12 cellular contexts compared by ENCODE assay signal in genomic region chr2:429575-430254, GRCh38.
DNase-seq lines count a peak whose midpoint lies in the region; ATAC-seq and TF ChIP-seq lines count a peak whose summit lies in the region.
"Had no signal": no experiment of that assay in that cellular context is flagged by ENCODE, and none has a peak within 500 bp of the region (broad histone marks: within the 10 kb centered on the region; RNA-seq: fewer than 3 reads in every experiment).

No MANE protein-coding gene starts in this region.

- peak overlapping the region; percentile 72 for H3K4me3 Mint-ChIP-seq in T-helper 2 cell treated with Interferon-gamma antibody and Interleukin-4, amounts not matched to agents 5 μg/mL and 100 μg/mL, for 36 hours
- no peak overlapping the region for H3K4me3 Mint-ChIP-seq in endothelial cell (ENCODE audit: unreplicated experiment)
- H3K4me3 Mint-ChIP-seq in stimulated activated naive CD8-positive, alpha-beta T cell treated with anti-CD3 and anti-CD28 coated beads, Interleukin-15, Interleukin-2, amounts not matched to agents 100 ng/mL and 50 ng/mL, for 24 hours, result peak overlapping the region; percentile 81
- H3K4me3 Mint-ChIP-seq: HFFc6 had no signal

- peak overlapping the region; percentile 85 for H3K27ac Mint-ChIP-seq in T-helper 2 cell treated with Interferon-gamma antibody and Interleukin-4, amounts not matched to agents 5 μg/mL and 100 μg/mL, for 36 hours
- peak overlapping the region; percentile 38 for H3K27ac Mint-ChIP-seq in endothelial cell (ENCODE audit: unreplicated experiment)
- H3K27ac Mint-ChIP-seq in stimulated activated naive CD8-positive, alpha-beta T cell treated with anti-CD3 and anti-CD28 coated beads, Interleukin-15, Interleukin-2, amounts not matched to agents 100 ng/mL and 50 ng/mL, for 24 hours, result peak overlapping the region; percentile 80
- H3K27ac Mint-ChIP-seq: HFFc6 had no signal

- H3K36me3 Mint-ChIP-seq in T-helper 2 cell treated with Interferon-gamma antibody and Interleukin-4, amounts not matched to agents 5 μg/mL and 100 μg/mL, for 36 hours (ENCODE audit: low read depth), result peaks cover 2% of the 10 kb centered on the region
- no peaks in the 10 kb centered on the region for H3K36me3 Mint-ChIP-seq in endothelial cell (ENCODE audit: low read depth, unreplicated experiment)
- no peaks in the 10 kb centered on the region for H3K36me3 Mint-ChIP-seq in stimulated activated naive CD8-positive, alpha-beta T cell treated with anti-CD3 and anti-CD28 coated beads, Interleukin-15, Interleukin-2, amounts not matched to agents 100 ng/mL and 50 ng/mL, for 24 hours (ENCODE audit: low read depth)

- DNase-seq in activated CD8-positive, alpha-beta memory T cell treated with anti-CD3 and anti-CD28 coated beads for 24 hours, result peak; percentile 64
- DNase-seq in activated CD8-positive, alpha-beta memory T cell treated with anti-CD3 and anti-CD28 coated beads, Interleukin-2, amount 50 U/mL, for 48 hours, result no peak
- no peak for DNase-seq in T-helper 2 cell treated with Interferon-gamma antibody and Interleukin-4, amounts not matched to agents 5 μg/mL and 100 μg/mL, for 36 hours (ENCODE audit: low spot score)
- no peak for DNase-seq in endothelial cell (ENCODE audit: low spot score)
- DNase-seq in NCI-H2171 treated with DMSO at 0.1 percent for 48 hours (lab: John Stamatoyannopoulos, UW), result no peak
- DNase-seq in ureter (ENCODE audit: low spot score), result no peak
- DNase-seq: HFFc6, NCI-H2081 treated with DMSO at 0.1 percent for 48 hours, occipital lobe, WERI-Rb-1 had no signal

- peaks cover 4% of the 10 kb centered on the region for H3K9me3 Mint-ChIP-seq in T-helper 2 cell treated with Interferon-gamma antibody and Interleukin-4, amounts not matched to agents 5 μg/mL and 100 μg/mL, for 36 hours
- H3K9me3 Mint-ChIP-seq in endothelial cell (ENCODE audit: unreplicated experiment), result no peaks in the 10 kb centered on the region
- no peaks in the 10 kb centered on the region for H3K9me3 Mint-ChIP-seq in stimulated activated naive CD8-positive, alpha-beta T cell treated with anti-CD3 and anti-CD28 coated beads, Interleukin-15, Interleukin-2, amounts not matched to agents 100 ng/mL and 50 ng/mL, for 24 hours

- peaks cover 25% of the 10 kb centered on the region for H3K4me1 Mint-ChIP-seq in T-helper 2 cell treated with Interferon-gamma antibody and Interleukin-4, amounts not matched to agents 5 μg/mL and 100 μg/mL, for 36 hours (ENCODE audit: low read depth)
- H3K4me1 Mint-ChIP-seq in endothelial cell (ENCODE audit: unreplicated experiment), result peaks cover 35% of the 10 kb centered on the region
- H3K4me1 Mint-ChIP-seq in stimulated activated naive CD8-positive, alpha-beta T cell treated with anti-CD3 and anti-CD28 coated beads, Interleukin-15, Interleukin-2, amounts not matched to agents 100 ng/mL and 50 ng/mL, for 24 hours (ENCODE audit: low read depth), result peaks cover 22% of the 10 kb centered on the region

- peaks cover 4% of the 10 kb centered on the region for H3K27me3 Mint-ChIP-seq in T-helper 2 cell treated with Interferon-gamma antibody and Interleukin-4, amounts not matched to agents 5 μg/mL and 100 μg/mL, for 36 hours (ENCODE audit: low read depth)
- H3K27me3 Mint-ChIP-seq in endothelial cell (ENCODE audit: unreplicated experiment), result peaks cover 10% of the 10 kb centered on the region
- H3K27me3 Mint-ChIP-seq in stimulated activated naive CD8-positive, alpha-beta T cell treated with anti-CD3 and anti-CD28 coated beads, Interleukin-15, Interleukin-2, amounts not matched to agents 100 ng/mL and 50 ng/mL, for 24 hours, result no peaks in the 10 kb centered on the region

- ATAC-seq in HG02610 (IDR thresholded peaks at IDR 0.05; ENCODE audit: unreplicated experiment), result no peak

- no peak for TF ChIP-seq CTCF in endothelial cell (IDR thresholded peaks at IDR 0.05; ENCODE audit: unreplicated experiment)
